2 cellular contexts compared by ENCODE assay signal in the genomic region with DNA sequence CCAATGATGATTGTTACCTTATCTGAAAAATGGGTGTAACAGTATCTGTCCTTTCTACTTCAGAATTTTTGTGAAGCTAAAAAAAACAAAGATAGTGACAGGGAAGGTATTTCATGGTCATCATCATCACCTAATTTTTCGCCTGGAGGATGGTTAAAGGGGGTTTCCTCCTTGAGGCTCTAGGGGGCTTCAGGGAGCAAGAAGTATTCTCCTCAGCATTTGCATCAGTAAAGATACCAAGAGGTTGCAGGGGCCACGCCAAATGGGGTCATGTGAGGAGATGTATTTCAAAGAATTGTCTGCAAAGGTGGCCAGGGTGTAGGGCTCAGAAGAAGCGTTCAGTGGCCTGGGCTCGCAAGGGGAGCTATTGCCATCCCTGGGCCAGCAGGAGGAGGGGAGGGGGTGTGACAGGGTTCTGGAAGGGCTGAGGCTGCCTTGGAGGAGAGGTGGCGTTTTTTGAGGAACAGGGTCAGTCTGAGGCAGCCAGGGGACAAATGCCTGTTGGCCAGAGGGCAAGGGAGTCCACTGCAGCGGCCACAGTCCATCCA.
TF ChIP-seq lines count a peak whose summit lies in the region.

No MANE protein-coding gene starts in this region.

TF ChIP-seq in SK-N-SH, 30 proteins besides CTCF, POLR2A, EP300 and RAD21:
- TF ChIP-seq, protein P1, sequence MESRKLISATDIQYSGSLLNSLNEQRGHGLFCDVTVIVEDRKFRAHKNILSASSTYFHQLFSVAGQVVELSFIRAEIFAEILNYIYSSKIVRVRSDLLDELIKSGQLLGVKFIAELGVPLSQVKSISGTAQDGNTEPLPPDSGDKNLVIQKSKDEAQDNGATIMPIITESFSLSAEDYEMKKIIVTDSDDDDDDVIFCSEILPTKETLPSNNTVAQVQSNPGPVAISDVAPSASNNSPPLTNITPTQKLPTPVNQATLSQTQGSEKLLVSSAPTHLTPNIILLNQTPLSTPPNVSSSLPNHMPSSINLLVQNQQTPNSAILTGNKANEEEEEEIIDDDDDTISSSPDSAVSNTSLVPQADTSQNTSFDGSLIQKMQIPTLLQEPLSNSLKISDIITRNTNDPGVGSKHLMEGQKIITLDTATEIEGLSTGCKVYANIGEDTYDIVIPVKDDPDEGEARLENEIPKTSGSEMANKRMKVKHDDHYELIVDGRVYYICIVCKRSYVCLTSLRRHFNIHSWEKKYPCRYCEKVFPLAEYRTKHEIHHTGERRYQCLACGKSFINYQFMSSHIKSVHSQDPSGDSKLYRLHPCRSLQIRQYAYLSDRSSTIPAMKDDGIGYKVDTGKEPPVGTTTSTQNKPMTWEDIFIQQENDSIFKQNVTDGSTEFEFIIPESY (IDR thresholded peaks at IDR 0.05; ENCODE audit: borderline replicate concordance, low read depth), result no peak
- TF ChIP-seq, protein P2, sequence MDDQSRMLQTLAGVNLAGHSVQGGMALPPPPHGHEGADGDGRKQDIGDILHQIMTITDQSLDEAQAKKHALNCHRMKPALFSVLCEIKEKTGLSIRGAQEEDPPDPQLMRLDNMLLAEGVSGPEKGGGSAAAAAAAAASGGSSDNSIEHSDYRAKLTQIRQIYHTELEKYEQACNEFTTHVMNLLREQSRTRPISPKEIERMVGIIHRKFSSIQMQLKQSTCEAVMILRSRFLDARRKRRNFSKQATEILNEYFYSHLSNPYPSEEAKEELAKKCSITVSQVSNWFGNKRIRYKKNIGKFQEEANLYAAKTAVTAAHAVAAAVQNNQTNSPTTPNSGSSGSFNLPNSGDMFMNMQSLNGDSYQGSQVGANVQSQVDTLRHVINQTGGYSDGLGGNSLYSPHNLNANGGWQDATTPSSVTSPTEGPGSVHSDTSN (IDR thresholded peaks at IDR 0.05), result no peak
- TF ChIP-seq FOXJ3 (CRISPR knock-in tag; IDR thresholded peaks at IDR 0.05) (no peak), GATA2 (CRISPR knock-in tag; IDR thresholded peaks at IDR 0.05) (no peak), SIN3A (IDR thresholded peaks at IDR 0.05; ENCODE audit: borderline replicate concordance, low read depth, low read length) (no peak), NFIC (IDR thresholded peaks at IDR 0.05; ENCODE audit: borderline replicate concordance) (no peak), NRF1 (IDR thresholded peaks at IDR 0.05; ENCODE audit: low read depth, low read length) (no peak), TAF1 (IDR thresholded peaks at IDR 0.05; ENCODE audit: borderline replicate concordance, low read depth, low read length) (no peak), ELF1 (IDR thresholded peaks at IDR 0.05) (no peak)
- TF ChIP-seq, protein P3, sequence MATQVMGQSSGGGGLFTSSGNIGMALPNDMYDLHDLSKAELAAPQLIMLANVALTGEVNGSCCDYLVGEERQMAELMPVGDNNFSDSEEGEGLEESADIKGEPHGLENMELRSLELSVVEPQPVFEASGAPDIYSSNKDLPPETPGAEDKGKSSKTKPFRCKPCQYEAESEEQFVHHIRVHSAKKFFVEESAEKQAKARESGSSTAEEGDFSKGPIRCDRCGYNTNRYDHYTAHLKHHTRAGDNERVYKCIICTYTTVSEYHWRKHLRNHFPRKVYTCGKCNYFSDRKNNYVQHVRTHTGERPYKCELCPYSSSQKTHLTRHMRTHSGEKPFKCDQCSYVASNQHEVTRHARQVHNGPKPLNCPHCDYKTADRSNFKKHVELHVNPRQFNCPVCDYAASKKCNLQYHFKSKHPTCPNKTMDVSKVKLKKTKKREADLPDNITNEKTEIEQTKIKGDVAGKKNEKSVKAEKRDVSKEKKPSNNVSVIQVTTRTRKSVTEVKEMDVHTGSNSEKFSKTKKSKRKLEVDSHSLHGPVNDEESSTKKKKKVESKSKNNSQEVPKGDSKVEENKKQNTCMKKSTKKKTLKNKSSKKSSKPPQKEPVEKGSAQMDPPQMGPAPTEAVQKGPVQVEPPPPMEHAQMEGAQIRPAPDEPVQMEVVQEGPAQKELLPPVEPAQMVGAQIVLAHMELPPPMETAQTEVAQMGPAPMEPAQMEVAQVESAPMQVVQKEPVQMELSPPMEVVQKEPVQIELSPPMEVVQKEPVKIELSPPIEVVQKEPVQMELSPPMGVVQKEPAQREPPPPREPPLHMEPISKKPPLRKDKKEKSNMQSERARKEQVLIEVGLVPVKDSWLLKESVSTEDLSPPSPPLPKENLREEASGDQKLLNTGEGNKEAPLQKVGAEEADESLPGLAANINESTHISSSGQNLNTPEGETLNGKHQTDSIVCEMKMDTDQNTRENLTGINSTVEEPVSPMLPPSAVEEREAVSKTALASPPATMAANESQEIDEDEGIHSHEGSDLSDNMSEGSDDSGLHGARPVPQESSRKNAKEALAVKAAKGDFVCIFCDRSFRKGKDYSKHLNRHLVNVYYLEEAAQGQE (IDR thresholded peaks at IDR 0.05; ENCODE audit: low read depth, low read length), result no peak
- TF ChIP-seq, protein P4, sequence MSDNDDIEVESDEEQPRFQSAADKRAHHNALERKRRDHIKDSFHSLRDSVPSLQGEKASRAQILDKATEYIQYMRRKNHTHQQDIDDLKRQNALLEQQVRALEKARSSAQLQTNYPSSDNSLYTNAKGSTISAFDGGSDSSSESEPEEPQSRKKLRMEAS (IDR thresholded peaks at IDR 0.05; ENCODE audit: low read depth), result no peak

TF ChIP-seq in SK-N-SH treated with all-trans-retinoic acid at 6 μM for 48 hours, 23 proteins besides CTCF, POLR2A, EP300 and RAD21 (continued from another document):
- TF ChIP-seq, protein P5, sequence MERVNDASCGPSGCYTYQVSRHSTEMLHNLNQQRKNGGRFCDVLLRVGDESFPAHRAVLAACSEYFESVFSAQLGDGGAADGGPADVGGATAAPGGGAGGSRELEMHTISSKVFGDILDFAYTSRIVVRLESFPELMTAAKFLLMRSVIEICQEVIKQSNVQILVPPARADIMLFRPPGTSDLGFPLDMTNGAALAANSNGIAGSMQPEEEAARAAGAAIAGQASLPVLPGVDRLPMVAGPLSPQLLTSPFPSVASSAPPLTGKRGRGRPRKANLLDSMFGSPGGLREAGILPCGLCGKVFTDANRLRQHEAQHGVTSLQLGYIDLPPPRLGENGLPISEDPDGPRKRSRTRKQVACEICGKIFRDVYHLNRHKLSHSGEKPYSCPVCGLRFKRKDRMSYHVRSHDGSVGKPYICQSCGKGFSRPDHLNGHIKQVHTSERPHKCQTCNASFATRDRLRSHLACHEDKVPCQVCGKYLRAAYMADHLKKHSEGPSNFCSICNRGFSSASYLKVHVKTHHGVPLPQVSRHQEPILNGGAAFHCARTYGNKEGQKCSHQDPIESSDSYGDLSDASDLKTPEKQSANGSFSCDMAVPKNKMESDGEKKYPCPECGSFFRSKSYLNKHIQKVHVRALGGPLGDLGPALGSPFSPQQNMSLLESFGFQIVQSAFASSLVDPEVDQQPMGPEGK (CRISPR knock-in tag; IDR thresholded peaks at IDR 0.05; ENCODE audit: borderline replicate concordance), result no peak
- TF ChIP-seq ZFP30 (CRISPR knock-in tag; IDR thresholded peaks at IDR 0.05) (no peak), TCF4 (CRISPR knock-in tag; IDR thresholded peaks at IDR 0.05; ENCODE audit: borderline replicate concordance) (no peak), BACH2 (CRISPR knock-in tag; IDR thresholded peaks at IDR 0.05; ENCODE audit: borderline replicate concordance) (no peak), OSR1 (CRISPR knock-in tag; IDR thresholded peaks at IDR 0.05) (no peak), ISL1 (CRISPR knock-in tag; IDR thresholded peaks at IDR 0.05) (no peak), GLIS3 (CRISPR knock-in tag; IDR thresholded peaks at IDR 0.05) (no peak), ZNF70 (CRISPR knock-in tag; IDR thresholded peaks at IDR 0.05) (no peak), ZC3H10 (CRISPR knock-in tag; IDR thresholded peaks at IDR 0.05) (no peak), PPARA (CRISPR knock-in tag; IDR thresholded peaks at IDR 0.05; ENCODE audit: borderline replicate concordance) (no peak), CSDC2 (CRISPR knock-in tag; IDR thresholded peaks at IDR 0.05) (no peak)
- TF ChIP-seq, protein P6, sequence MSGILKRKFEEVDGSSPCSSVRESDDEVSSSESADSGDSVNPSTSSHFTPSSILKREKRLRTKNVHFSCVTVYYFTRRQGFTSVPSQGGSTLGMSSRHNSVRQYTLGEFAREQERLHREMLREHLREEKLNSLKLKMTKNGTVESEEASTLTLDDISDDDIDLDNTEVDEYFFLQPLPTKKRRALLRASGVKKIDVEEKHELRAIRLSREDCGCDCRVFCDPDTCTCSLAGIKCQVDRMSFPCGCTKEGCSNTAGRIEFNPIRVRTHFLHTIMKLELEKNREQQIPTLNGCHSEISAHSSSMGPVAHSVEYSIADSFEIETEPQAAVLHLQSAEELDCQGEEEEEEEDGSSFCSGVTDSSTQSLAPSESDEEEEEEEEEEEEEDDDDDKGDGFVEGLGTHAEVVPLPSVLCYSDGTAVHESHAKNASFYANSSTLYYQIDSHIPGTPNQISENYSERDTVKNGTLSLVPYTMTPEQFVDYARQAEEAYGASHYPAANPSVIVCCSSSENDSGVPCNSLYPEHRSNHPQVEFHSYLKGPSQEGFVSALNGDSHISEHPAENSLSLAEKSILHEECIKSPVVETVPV (CRISPR knock-in tag; IDR thresholded peaks at IDR 0.05), result no peak
- TF ChIP-seq, protein P7, sequence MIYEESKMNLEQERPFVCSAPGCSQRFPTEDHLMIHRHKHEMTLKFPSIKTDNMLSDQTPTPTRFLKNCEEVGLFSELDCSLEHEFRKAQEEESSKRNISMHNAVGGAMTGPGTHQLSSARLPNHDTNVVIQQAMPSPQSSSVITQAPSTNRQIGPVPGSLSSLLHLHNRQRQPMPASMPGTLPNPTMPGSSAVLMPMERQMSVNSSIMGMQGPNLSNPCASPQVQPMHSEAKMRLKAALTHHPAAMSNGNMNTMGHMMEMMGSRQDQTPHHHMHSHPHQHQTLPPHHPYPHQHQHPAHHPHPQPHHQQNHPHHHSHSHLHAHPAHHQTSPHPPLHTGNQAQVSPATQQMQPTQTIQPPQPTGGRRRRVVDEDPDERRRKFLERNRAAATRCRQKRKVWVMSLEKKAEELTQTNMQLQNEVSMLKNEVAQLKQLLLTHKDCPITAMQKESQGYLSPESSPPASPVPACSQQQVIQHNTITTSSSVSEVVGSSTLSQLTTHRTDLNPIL (CRISPR knock-in tag; IDR thresholded peaks at IDR 0.05; ENCODE audit: low read depth), result no peak
